Comparison of ENCODE assay signal across 8 cellular contexts in genomic region chr5:122458278-122458872, GRCh38.
DNase-seq lines count a peak whose midpoint lies in the region; ATAC-seq and TF ChIP-seq lines count a peak whose summit lies in the region.

No MANE protein-coding gene starts in this region.

- H4K20me1 ChIP-seq in PC-9 (ENCODE audit: insufficient read depth): no peaks in the 10 kb centered on the region; the same call in 1 of the 2 replicates

- intact Hi-C loops in PC-9 (cut with micrococcal nuclease; ENCODE audit: unreplicated experiment) (no loop called here), left ventricle myocardium inferior (cut with micrococcal nuclease) (no loop called here)

- POLR2A ChIA-PET in PC-9 (lab: Charles Lee; ENCODE audit: unreplicated experiment): no interaction called here

- H3K27me3 ChIP-seq in PC-9 (ENCODE audit: insufficient read depth, low read depth): no peaks in the 10 kb centered on the region
- no peaks in the 10 kb centered on the region for H3K27me3 ChIP-seq in left ventricle myocardium inferior (ENCODE audit: low read depth)
- no peaks in the 10 kb centered on the region for H3K27me3 ChIP-seq in effector memory CD4-positive, alpha-beta T cell (replicated peaks; ENCODE audit: control insufficient read depth, insufficient read depth, low read length, poor library complexity, severe bottlenecking)

- H2AFZ ChIP-seq in PC-9: no peak overlapping the region

- H3F3A ChIP-seq in PC-9 (ENCODE audit: insufficient read depth, low read depth): no peaks in the 10 kb centered on the region

- TF ChIP-seq CTCF in PC-9 (conservative IDR thresholded peaks at IDR 0.05) (peak; percentile 71), left ventricle myocardium inferior (IDR thresholded peaks at IDR 0.05; ENCODE audit: borderline replicate concordance) (peak; percentile 56)

- BruUV-seq in PC-9 (replicated peaks; lab: Mats Ljungman, UMichigan): no TSS peak

- no peaks in the 10 kb centered on the region for H3K79me2 ChIP-seq in PC-9 (ENCODE audit: low read depth)

- H3K4me2 ChIP-seq in PC-9: no peak overlapping the region

- no peak overlapping the region for H3K27ac ChIP-seq in PC-9
- H3K27ac ChIP-seq in left ventricle myocardium inferior (replicated peaks): no peak overlapping the region
- no peak overlapping the region for H3K27ac ChIP-seq in effector memory CD4-positive, alpha-beta T cell (ENCODE audit: insufficient read depth, low read length, poor library complexity, severe bottlenecking)

- no peak overlapping the region for H3K4me3 ChIP-seq in PC-9
- no peak overlapping the region for H3K4me3 ChIP-seq in left ventricle myocardium inferior
- no peak overlapping the region for H3K4me3 ChIP-seq in effector memory CD4-positive, alpha-beta T cell (ENCODE audit: insufficient read depth, low read depth, low read length, poor library complexity, severe bottlenecking)

- no peaks in the 10 kb centered on the region for H3K36me3 ChIP-seq in PC-9 (ENCODE audit: low read depth)
- no peaks in the 10 kb centered on the region for H3K36me3 ChIP-seq in left ventricle myocardium inferior
- no peaks in the 10 kb centered on the region for H3K36me3 ChIP-seq in effector memory CD4-positive, alpha-beta T cell (ENCODE audit: control insufficient read depth, insufficient read depth, low read length)

- DNase-seq in ACHN (peak; percentile 23), PC-9 (no peak), left ventricle myocardium inferior (no peak), 8988T (no peak), NCI-H2081 treated with DMSO at 0.1 percent for 48 hours (lab: John Stamatoyannopoulos, UW) (no peak)
- DNase-seq in effector memory CD4-positive, alpha-beta T cell: no peak

- ATAC-seq in GM18498 (IDR thresholded peaks at IDR 0.05; ENCODE audit: unreplicated experiment) (peak; percentile 79), HG02938 (IDR thresholded peaks at IDR 0.05; ENCODE audit: unreplicated experiment) (peak; percentile 88)

- H3K4me1 ChIP-seq in PC-9 (replicated peaks; ENCODE audit: insufficient read depth) (peaks cover 6% of the 10 kb centered on the region; the same call in 1 of the 2 replicates), left ventricle myocardium inferior (no peaks in the 10 kb centered on the region)
- H3K4me1 ChIP-seq in effector memory CD4-positive, alpha-beta T cell (ENCODE audit: control insufficient read depth, insufficient read depth, low read length, poor library complexity, severe bottlenecking): no peaks in the 10 kb centered on the region

- H3K9me2 ChIP-seq in PC-9 (ENCODE audit: insufficient read depth): no peaks in the 10 kb centered on the region

- H3K9me3 ChIP-seq in PC-9 (ENCODE audit: insufficient read depth, low read depth) (no peaks in the 10 kb centered on the region), left ventricle myocardium inferior (replicated peaks) (no peaks in the 10 kb centered on the region)
- H3K9me3 ChIP-seq in effector memory CD4-positive, alpha-beta T cell (ENCODE audit: control insufficient read depth, low read length): no peaks in the 10 kb centered on the region

- CTCF ChIA-PET in PC-9 (lab: Charles Lee): no interaction called here

- in situ Hi-C loops in ACHN (cut with HindIII; ENCODE audit: low pct_ligation_motif_present, low pct_unique_long_range_greater_than_20kb, low sequenced_read_pairs): no loop called here
